ENCODE assay signal across 1 cellular context in the genomic region with DNA sequence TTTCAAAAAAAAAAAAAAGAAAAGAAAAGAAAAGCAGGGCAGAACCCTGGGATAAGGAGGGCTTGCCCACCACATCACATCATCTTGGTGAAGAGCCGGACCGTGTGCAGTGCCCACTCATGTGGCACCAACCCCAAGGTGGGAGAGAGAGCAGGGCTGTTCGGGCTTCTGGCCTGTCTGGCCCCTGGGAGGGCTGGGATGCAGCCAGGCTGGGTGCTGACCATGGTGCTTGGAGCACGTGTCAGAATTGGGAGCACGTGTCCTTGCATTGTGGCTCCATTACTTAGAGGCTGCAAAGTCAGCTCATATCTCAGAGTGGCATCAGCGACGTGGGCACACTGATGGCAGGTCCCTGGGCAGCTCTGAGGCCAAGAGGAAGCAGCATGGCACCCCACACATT.
TF ChIP-seq lines count a peak whose summit lies in the region.

No MANE protein-coding gene starts in this region.

TF ChIP-seq in HepG2, 621 proteins besides CTCF, POLR2A, EP300 and RAD21 (continued from another document):
- TF ChIP-seq, protein P1, sequence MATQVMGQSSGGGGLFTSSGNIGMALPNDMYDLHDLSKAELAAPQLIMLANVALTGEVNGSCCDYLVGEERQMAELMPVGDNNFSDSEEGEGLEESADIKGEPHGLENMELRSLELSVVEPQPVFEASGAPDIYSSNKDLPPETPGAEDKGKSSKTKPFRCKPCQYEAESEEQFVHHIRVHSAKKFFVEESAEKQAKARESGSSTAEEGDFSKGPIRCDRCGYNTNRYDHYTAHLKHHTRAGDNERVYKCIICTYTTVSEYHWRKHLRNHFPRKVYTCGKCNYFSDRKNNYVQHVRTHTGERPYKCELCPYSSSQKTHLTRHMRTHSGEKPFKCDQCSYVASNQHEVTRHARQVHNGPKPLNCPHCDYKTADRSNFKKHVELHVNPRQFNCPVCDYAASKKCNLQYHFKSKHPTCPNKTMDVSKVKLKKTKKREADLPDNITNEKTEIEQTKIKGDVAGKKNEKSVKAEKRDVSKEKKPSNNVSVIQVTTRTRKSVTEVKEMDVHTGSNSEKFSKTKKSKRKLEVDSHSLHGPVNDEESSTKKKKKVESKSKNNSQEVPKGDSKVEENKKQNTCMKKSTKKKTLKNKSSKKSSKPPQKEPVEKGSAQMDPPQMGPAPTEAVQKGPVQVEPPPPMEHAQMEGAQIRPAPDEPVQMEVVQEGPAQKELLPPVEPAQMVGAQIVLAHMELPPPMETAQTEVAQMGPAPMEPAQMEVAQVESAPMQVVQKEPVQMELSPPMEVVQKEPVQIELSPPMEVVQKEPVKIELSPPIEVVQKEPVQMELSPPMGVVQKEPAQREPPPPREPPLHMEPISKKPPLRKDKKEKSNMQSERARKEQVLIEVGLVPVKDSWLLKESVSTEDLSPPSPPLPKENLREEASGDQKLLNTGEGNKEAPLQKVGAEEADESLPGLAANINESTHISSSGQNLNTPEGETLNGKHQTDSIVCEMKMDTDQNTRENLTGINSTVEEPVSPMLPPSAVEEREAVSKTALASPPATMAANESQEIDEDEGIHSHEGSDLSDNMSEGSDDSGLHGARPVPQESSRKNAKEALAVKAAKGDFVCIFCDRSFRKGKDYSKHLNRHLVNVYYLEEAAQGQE (IDR thresholded peaks at IDR 0.05; ENCODE audit: borderline replicate concordance in 1 of 2, low read depth in 1 of 2, low read length in 2 of 2) = peak; percentile 46 to 86
- no peak for TF ChIP-seq NR2C2 (CRISPR knock-in tag; IDR thresholded peaks at IDR 0.05; ENCODE audit: borderline replicate concordance)
- TF ChIP-seq BHLHE40 (IDR thresholded peaks at IDR 0.05; ENCODE audit: low read length) = 0 out of 2 replicates have a peak, but pooled peaks have one; percentile 9
- TF ChIP-seq, protein P2, sequence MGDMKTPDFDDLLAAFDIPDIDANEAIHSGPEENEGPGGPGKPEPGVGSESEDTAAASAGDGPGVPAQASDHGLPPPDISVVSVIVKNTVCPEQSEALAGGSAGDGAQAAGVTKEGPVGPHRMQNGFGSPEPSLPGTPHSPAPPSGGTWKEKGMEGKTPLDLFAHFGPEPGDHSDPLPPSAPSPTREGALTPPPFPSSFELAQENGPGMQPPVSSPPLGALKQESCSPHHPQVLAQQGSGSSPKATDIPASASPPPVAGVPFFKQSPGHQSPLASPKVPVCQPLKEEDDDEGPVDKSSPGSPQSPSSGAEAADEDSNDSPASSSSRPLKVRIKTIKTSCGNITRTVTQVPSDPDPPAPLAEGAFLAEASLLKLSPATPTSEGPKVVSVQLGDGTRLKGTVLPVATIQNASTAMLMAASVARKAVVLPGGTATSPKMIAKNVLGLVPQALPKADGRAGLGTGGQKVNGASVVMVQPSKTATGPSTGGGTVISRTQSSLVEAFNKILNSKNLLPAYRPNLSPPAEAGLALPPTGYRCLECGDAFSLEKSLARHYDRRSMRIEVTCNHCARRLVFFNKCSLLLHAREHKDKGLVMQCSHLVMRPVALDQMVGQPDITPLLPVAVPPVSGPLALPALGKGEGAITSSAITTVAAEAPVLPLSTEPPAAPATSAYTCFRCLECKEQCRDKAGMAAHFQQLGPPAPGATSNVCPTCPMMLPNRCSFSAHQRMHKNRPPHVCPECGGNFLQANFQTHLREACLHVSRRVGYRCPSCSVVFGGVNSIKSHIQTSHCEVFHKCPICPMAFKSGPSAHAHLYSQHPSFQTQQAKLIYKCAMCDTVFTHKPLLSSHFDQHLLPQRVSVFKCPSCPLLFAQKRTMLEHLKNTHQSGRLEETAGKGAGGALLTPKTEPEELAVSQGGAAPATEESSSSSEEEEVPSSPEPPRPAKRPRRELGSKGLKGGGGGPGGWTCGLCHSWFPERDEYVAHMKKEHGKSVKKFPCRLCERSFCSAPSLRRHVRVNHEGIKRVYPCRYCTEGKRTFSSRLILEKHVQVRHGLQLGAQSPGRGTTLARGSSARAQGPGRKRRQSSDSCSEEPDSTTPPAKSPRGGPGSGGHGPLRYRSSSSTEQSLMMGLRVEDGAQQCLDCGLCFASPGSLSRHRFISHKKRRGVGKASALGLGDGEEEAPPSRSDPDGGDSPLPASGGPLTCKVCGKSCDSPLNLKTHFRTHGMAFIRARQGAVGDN (CRISPR knock-in tag; IDR thresholded peaks at IDR 0.05) = peak; percentile 26
